27 cellular contexts compared by ENCODE assay signal in the genomic region with DNA sequence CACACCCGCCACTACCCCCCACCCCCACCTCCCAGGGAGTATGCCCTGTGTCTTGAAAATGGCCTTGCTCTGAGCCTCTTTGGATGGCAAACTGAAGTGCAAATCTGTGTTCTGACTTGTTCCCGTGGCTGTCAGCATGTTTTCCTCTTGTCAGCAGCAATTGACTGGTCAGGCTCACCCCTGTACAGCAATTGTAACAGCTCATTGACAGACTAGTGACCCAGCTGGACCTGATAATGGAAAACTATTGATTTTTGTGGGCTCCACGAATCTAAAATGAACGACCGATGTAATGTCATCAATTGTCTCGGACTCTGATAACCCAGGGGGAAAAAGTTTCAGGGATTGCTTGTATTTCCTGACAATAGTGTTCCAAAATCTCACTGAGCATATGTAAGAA.
DNase-seq lines count a peak whose midpoint lies in the region; ATAC-seq, FAIRE-seq and TF ChIP-seq lines count a peak whose summit lies in the region.
"Had no signal": no experiment of that assay in that cellular context is flagged by ENCODE, and none has a peak within 500 bp of the region (broad histone marks: within the 10 kb centered on the region; RNA-seq: fewer than 3 reads in every experiment).

No MANE protein-coding gene starts in this region.

- no peak for FAIRE-seq in small intestine (lab: Jason Lieb, UNC)
- FAIRE-seq: A549, D721Med, GM12878, GM19239 had no signal

- no peak overlapping the region for H3K4me3 ChIP-seq in small intestine (ENCODE audit: low read depth in 1 of 2, low read length in 2 of 2)
- H3K4me3 ChIP-seq: A549; BLaER1 treated with 17β-estradiol and CSF1 and Interleukin-3, amounts not matched to agents 10 nM and 100 nM; GM12878 had no signal

- no peaks in the 10 kb centered on the region for H3K36me3 ChIP-seq in small intestine (ENCODE audit: control insufficient read depth in 2 of 2, insufficient read depth in 2 of 2, low read length in 2 of 2)
- H3K36me3 ChIP-seq: BE2C; BLaER1 treated with 17β-estradiol and CSF1 and Interleukin-3, amounts not matched to agents 10 nM and 100 nM had no signal

- no peak for TF ChIP-seq CTCF in glutamatergic neuron (IDR thresholded peaks at IDR 0.05; ENCODE audit: partially characterized antibody, unreplicated experiment)
- no peak for TF ChIP-seq CTCF in nephron progenitor cell (IDR thresholded peaks at IDR 0.05)
- no peak for TF ChIP-seq CTCF in progenitor cell of endocrine pancreas (IDR thresholded peaks at IDR 0.05; ENCODE audit: unreplicated experiment)

- DNase-seq in NCI-H69 (lab: John Stamatoyannopoulos, UW) (peak; percentile 4), glutamatergic neuron (peak; percentile 36), nephron progenitor cell (no peak), progenitor cell of endocrine pancreas (ENCODE audit: low spot score, unreplicated experiment) (no peak), Kasumi-1 (lab: John Stamatoyannopoulos, UW) (no peak), small intestine (no peak)
- DNase-seq in stimulated activated naive CD8-positive, alpha-beta T cell treated with anti-CD3 and anti-CD28 coated beads, Interleukin-15, amount 100 ng/mL, for 72 hours, result no peak
- DNase-seq: 8988T; ACHN; AML-193; BE2C; CD4-positive, alpha-beta T cell; CD8-positive, alpha-beta memory T cell; DMS 273 treated with DMSO at 0.1 percent for 48 hours; DMS79; EL; GDM1; GOT3; H7; HCEC 1CT had no signal

- H3K27ac Mint-ChIP-seq in glutamatergic neuron (ENCODE audit: unreplicated experiment), result peak overlapping the region; percentile 92
- H3K27ac Mint-ChIP-seq in nephron progenitor cell, result peak overlapping the region; percentile 43
- H3K27ac Mint-ChIP-seq in progenitor cell of endocrine pancreas, result peak overlapping the region; percentile 21
- no peak overlapping the region for H3K27ac Mint-ChIP-seq in stimulated activated naive CD8-positive, alpha-beta T cell treated with anti-CD3 and anti-CD28 coated beads, Interleukin-15, amount 100 ng/mL, for 72 hours
- H3K27ac Mint-ChIP-seq: CD14-positive monocyte; CD4-positive, alpha-beta T cell; CD8-positive, alpha-beta memory T cell had no signal

- WGBS in small intestine, 3 donors, result 65 to 76% (median 68%) methylated on average over 6 of the region's 6 CpGs

- no peaks in the 10 kb centered on the region for H3K9me3 ChIP-seq in small intestine (ENCODE audit: control insufficient read depth, low read depth)
- H3K9me3 ChIP-seq: A549, BE2C had no signal

- peaks cover 0 to 2% of the 10 kb centered on the region in 2 donors for H3K4me1 ChIP-seq in small intestine (ENCODE audit: control insufficient read depth in 2 of 2, insufficient read depth in 1 of 2, low read depth in 1 of 2, low read length in 1 of 2)
- H3K4me1 ChIP-seq: A549, BE2C had no signal

- H3K36me3 Mint-ChIP-seq in glutamatergic neuron (ENCODE audit: unreplicated experiment), result no peaks in the 10 kb centered on the region
- no peaks in the 10 kb centered on the region for H3K36me3 Mint-ChIP-seq in nephron progenitor cell (ENCODE audit: low read depth)
- no peaks in the 10 kb centered on the region for H3K36me3 Mint-ChIP-seq in progenitor cell of endocrine pancreas (ENCODE audit: insufficient read depth)
- H3K36me3 Mint-ChIP-seq: CD14-positive monocyte; CD8-positive, alpha-beta memory T cell had no signal

- H3K27me3 Mint-ChIP-seq in glutamatergic neuron (ENCODE audit: unreplicated experiment), result peaks cover 5% of the 10 kb centered on the region
- peaks cover 41% of the 10 kb centered on the region for H3K27me3 Mint-ChIP-seq in nephron progenitor cell (ENCODE audit: low read depth, poor library complexity)
- H3K27me3 Mint-ChIP-seq in progenitor cell of endocrine pancreas, result peaks cover 20% of the 10 kb centered on the region
- peaks cover 45% of the 10 kb centered on the region for H3K27me3 Mint-ChIP-seq in stimulated activated naive CD8-positive, alpha-beta T cell treated with anti-CD3 and anti-CD28 coated beads, Interleukin-15, amount 100 ng/mL, for 72 hours

- H3K27ac ChIP-seq in small intestine (ENCODE audit: low read depth in 1 of 2, low read length in 1 of 2), result no peak overlapping the region
- H3K27ac ChIP-seq: A549; BLaER1 treated with 17β-estradiol and CSF1 and Interleukin-3, amounts not matched to agents 10 nM and 100 nM had no signal

- H3K4me1 Mint-ChIP-seq in glutamatergic neuron (ENCODE audit: low read depth, unreplicated experiment), result peaks cover 38% of the 10 kb centered on the region
- peaks cover 21% of the 10 kb centered on the region for H3K4me1 Mint-ChIP-seq in nephron progenitor cell
- H3K4me1 Mint-ChIP-seq in progenitor cell of endocrine pancreas (ENCODE audit: low read depth), result peaks cover 13% of the 10 kb centered on the region
- peaks cover 9% of the 10 kb centered on the region for H3K4me1 Mint-ChIP-seq in stimulated activated naive CD8-positive, alpha-beta T cell treated with anti-CD3 and anti-CD28 coated beads, Interleukin-15, amount 100 ng/mL, for 72 hours

- H3K9me3 Mint-ChIP-seq in glutamatergic neuron (ENCODE audit: unreplicated experiment), result peaks cover 4% of the 10 kb centered on the region
- H3K9me3 Mint-ChIP-seq in nephron progenitor cell, result no peaks in the 10 kb centered on the region
- no peaks in the 10 kb centered on the region for H3K9me3 Mint-ChIP-seq in progenitor cell of endocrine pancreas (ENCODE audit: low read depth)
- H3K9me3 Mint-ChIP-seq in stimulated activated naive CD8-positive, alpha-beta T cell treated with anti-CD3 and anti-CD28 coated beads, Interleukin-15, amount 100 ng/mL, for 72 hours, result no peaks in the 10 kb centered on the region
- H3K9me3 Mint-ChIP-seq: CD8-positive, alpha-beta memory T cell had no signal

- H3K27me3 ChIP-seq in small intestine (ENCODE audit: control insufficient read depth in 2 of 2, insufficient read depth in 2 of 2, low read length in 2 of 2), result peaks cover 0 to 3% of the 10 kb centered on the region in 2 donors
- H3K27me3 ChIP-seq: BE2C; BLaER1 treated with 17β-estradiol and CSF1 and Interleukin-3, amounts not matched to agents 10 nM and 100 nM had no signal

- no peak for ATAC-seq in GM21528 (IDR thresholded peaks at IDR 0.05; ENCODE audit: low FRiP score, unreplicated experiment)
- ATAC-seq in stimulated activated naive CD8-positive, alpha-beta T cell treated with anti-CD3 and anti-CD28 coated beads, Interleukin-15, amount 100 ng/mL, for 72 hours, result no peak
- ATAC-seq: A549, GM12878 had no signal

- H3K4me3 Mint-ChIP-seq in glutamatergic neuron (ENCODE audit: unreplicated experiment), result peak overlapping the region; percentile 63
- H3K4me3 Mint-ChIP-seq in nephron progenitor cell, result no peak overlapping the region
- H3K4me3 Mint-ChIP-seq in progenitor cell of endocrine pancreas (ENCODE audit: low read depth), result no peak overlapping the region
- no peak overlapping the region for H3K4me3 Mint-ChIP-seq in stimulated activated naive CD8-positive, alpha-beta T cell treated with anti-CD3 and anti-CD28 coated beads, Interleukin-15, amount 100 ng/mL, for 72 hours
- H3K4me3 Mint-ChIP-seq: CD4-positive, alpha-beta T cell; CD8-positive, alpha-beta memory T cell had no signal

Comparison
In these comparisons a context has a peak if more than half of its experiments do, and no peak if none do; other contexts are left out.
1. DNase-seq: peak in NCI-H69 (single experiment) and glutamatergic neuron (single experiment); none in nephron progenitor cell (single experiment), progenitor cell of endocrine pancreas (single experiment), Kasumi-1 (0 of 2), small intestine (single experiment) and stimulated activated naive CD8-positive, alpha-beta T cell treated with anti-CD3 and anti-CD28 coated beads, Interleukin-15, amount 100 ng/mL, for 72 hours (0 of 2).
2. H3K27ac Mint-ChIP-seq: peak in glutamatergic neuron (single experiment), nephron progenitor cell (single experiment) and progenitor cell of endocrine pancreas (single experiment); none in stimulated activated naive CD8-positive, alpha-beta T cell treated with anti-CD3 and anti-CD28 coated beads, Interleukin-15, amount 100 ng/mL, for 72 hours (0 of 2).